Comparison of ENCODE assay signal across 7 cellular contexts in the genomic region with DNA sequence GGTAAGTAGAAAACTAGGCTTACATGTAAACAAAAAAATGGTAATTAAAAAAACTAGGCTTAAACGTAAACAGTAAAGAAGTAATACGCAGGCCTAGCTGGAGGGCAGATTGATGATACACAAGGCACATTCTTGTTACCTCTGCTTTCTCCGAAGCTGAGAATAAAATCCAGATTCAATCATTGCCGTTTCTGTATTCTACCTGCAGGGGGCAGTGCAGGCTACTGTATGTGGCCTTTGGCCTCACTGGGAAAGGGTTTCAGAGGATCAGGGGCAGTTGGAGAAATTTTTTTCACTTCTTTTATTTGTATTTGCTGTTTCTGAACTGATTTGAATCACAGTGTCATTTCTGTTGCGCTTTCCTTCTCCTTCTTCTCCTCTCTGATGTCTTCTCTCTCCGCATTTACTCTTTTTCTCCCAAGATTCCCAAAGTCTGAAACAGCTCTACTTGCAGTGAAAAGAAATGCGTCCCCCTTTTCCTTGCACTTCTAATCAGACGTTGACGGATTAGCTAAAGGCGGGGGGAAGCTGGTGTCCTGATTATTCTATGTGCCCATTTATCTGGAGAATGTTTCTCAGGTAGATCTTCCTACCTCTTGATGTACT.
A peak's percentile ranks its signal among the peaks of the same experiment; 100 is the strongest.
DNase-seq lines count a peak whose midpoint lies in the region; ATAC-seq and TF ChIP-seq lines count a peak whose summit lies in the region.

No MANE protein-coding gene starts in this region.

- H3F3A ChIP-seq in PC-3 (ENCODE audit: low read length, unreplicated experiment): no peaks in the 10 kb centered on the region

- H3K9me2 ChIP-seq in PC-3 (replicated peaks; ENCODE audit: low read length): no peaks in the 10 kb centered on the region

- no peak for TF ChIP-seq POLR2A in prostate gland (IDR thresholded peaks at IDR 0.05)

- H3K9me3 Mint-ChIP-seq in activated T-cell treated with anti-CD3 and anti-CD28 coated beads, Interleukin-2, amount 50 U/mL, for 72 hours: peaks cover 0 to 2% of the 10 kb centered on the region in 2 donors

- H3K36me3 ChIP-seq in PC-3 (ENCODE audit: low read depth, low read length): no peaks in the 10 kb centered on the region
- H3K36me3 ChIP-seq in prostate gland: no peaks in the 10 kb centered on the region

- H3K27ac ChIP-seq in PC-3 (ENCODE audit: low read length) (no peak overlapping the region), prostate gland (no peak overlapping the region)

- H3K27ac Mint-ChIP-seq in activated T-cell treated with anti-CD3 and anti-CD28 coated beads, Interleukin-2, amount 50 U/mL, for 72 hours: no peak overlapping the region

- H3K4me3 ChIP-seq in PC-3 (ENCODE audit: low read length): no peak overlapping the region
- no peak overlapping the region for H3K4me3 ChIP-seq in foreskin fibroblast (ENCODE audit: low read depth in 1 of 2, low read length in 2 of 2)
- H3K4me3 ChIP-seq in prostate gland: no peak overlapping the region

- peaks cover 2% of the 10 kb centered on the region in 2 donors for H3K36me3 Mint-ChIP-seq in activated T-cell treated with anti-CD3 and anti-CD28 coated beads, Interleukin-2, amount 50 U/mL, for 72 hours (ENCODE audit: insufficient read depth in 2 of 2)

- DNase-seq in HPDE6-E6E7 (ENCODE audit: extremely low spot score) (peak; percentile 23), PC-3 (peak; percentile 78), foreskin fibroblast (peak in 1 of 2 donors; percentile 46), prostate gland (ENCODE audit: low spot score) (peak; percentile 49), DMS79 treated with DMSO at 0.1 percent for 48 hours (lab: John Stamatoyannopoulos, UW) (no peak)
- peak; percentile 60 to 73 for DNase-seq in activated T-cell treated with anti-CD3 and anti-CD28 coated beads, Interleukin-2, amount 50 U/mL, for 72 hours

- no peak for ATAC-seq in PC-3
- peak in 1 of 2 donors; percentile 54 for ATAC-seq in activated T-cell treated with anti-CD3 and anti-CD28 coated beads, Interleukin-2, amount 50 U/mL, for 72 hours (replicated peaks in 1 of 2)

- no peaks in the 10 kb centered on the region for H3K27me3 Mint-ChIP-seq in activated T-cell treated with anti-CD3 and anti-CD28 coated beads, Interleukin-2, amount 50 U/mL, for 72 hours (ENCODE audit: low read depth)

- no peak overlapping the region for H2AFZ ChIP-seq in PC-3 (ENCODE audit: low read length)

- CTCF ChIA-PET in PC-3 (lab: Charles Lee): no interaction called here

- WGBS in prostate gland: 53% methylated on average over 10 of the region's 10 CpGs

- POLR2A ChIA-PET in PC-3 (lab: Charles Lee; ENCODE audit: unreplicated experiment): no interaction called here

- no peak overlapping the region for H3K4me2 ChIP-seq in PC-3 (ENCODE audit: low read length)

- no peaks in the 10 kb centered on the region for H4K20me1 ChIP-seq in PC-3 (ENCODE audit: low read length)

- H3K9me3 ChIP-seq in PC-3 (ENCODE audit: low read length) (no peaks in the 10 kb centered on the region), prostate gland (no peaks in the 10 kb centered on the region)

- H3K9ac ChIP-seq in PC-3 (ENCODE audit: low read length): no peak overlapping the region

- H3K4me3 Mint-ChIP-seq in activated T-cell treated with anti-CD3 and anti-CD28 coated beads, Interleukin-2, amount 50 U/mL, for 72 hours: no peak overlapping the region

- no peaks in the 10 kb centered on the region for H3K4me1 Mint-ChIP-seq in activated T-cell treated with anti-CD3 and anti-CD28 coated beads, Interleukin-2, amount 50 U/mL, for 72 hours (ENCODE audit: low read depth)

- H3K4me1 ChIP-seq in PC-3 (ENCODE audit: insufficient read depth, low read length) (no peaks in the 10 kb centered on the region), prostate gland (replicated peaks) (no peaks in the 10 kb centered on the region)

- peaks cover 14% of the 10 kb centered on the region; the same call in 1 of the 2 replicates for H3K27me3 ChIP-seq in PC-3 (ENCODE audit: low read length)
- H3K27me3 ChIP-seq in prostate gland (replicated peaks; ENCODE audit: insufficient read depth): no peaks in the 10 kb centered on the region

- no peaks in the 10 kb centered on the region for H3K79me2 ChIP-seq in PC-3 (ENCODE audit: low read length)

- TF ChIP-seq CTCF in GM12873 (IDR thresholded peaks at IDR 0.05; ENCODE audit: insufficient read depth, low read depth, low read length, missing control alignments): peak; percentile 79
- peak; percentile 85 for TF ChIP-seq CTCF in PC-3 (conservative IDR thresholded peaks at IDR 0.05; ENCODE audit: low read depth, low read length)
- TF ChIP-seq CTCF in foreskin fibroblast (IDR thresholded peaks at IDR 0.05; ENCODE audit: low read depth, low read length): peak; percentile 57
- peak; percentile 59 to 96 (median 86) for TF ChIP-seq CTCF in prostate gland (IDR thresholded peaks at IDR 0.05)

- intact Hi-C loops in PC-3 (cut with micrococcal nuclease): no loop called here
- intact Hi-C loops in prostate gland (cut with DNase I): loop anchor here (10.0 kb wide), 1 partner anchor 160 kb away; no protein-coding TSS in a partner anchor

- no TSS peak for BruUV-seq in PC-3 (replicated peaks; lab: Mats Ljungman, UMichigan)
